In genomic region chrX:48945517-48946348, GRCh38 we compare ENCODE assay signal across 8 cellular contexts. TPM values are rescaled to one million over a fixed set of nuclear protein-coding genes. Genes with fewer than 3 reads are reported as not detected.
DNase-seq lines count a peak whose midpoint lies in the region; ATAC-seq and TF ChIP-seq lines count a peak whose summit lies in the region.

No MANE protein-coding gene starts in this region.

- TF ChIP-seq CTCF in heart left ventricle (IDR thresholded peaks at IDR 0.05), result peak; percentile 36 to 78 (median 61)

- peaks cover 0 to 6% of the 10 kb centered on the region in 2 donors for H3K27me3 Mint-ChIP-seq in CD8-positive, alpha-beta memory T cell
- H3K27me3 Mint-ChIP-seq in activated naive CD8-positive, alpha-beta T cell, result no peaks in the 10 kb centered on the region

- intact Hi-C loops in heart left ventricle (cut with DNase I), result no loop called here
- intact Hi-C loops in sciatic nerve (cut with DNase I), result no loop called here

- H3K9me3 ChIP-seq in CD8-positive, alpha-beta memory T cell (ENCODE audit: low read length), result no peaks in the 10 kb centered on the region
- H3K9me3 ChIP-seq in heart left ventricle, result no peaks in the 10 kb centered on the region

- WGBS in heart left ventricle, 4 donors, result 51 to 57% (median 55%) methylated on average over 8 of the region's 8 CpGs

- DNase-seq in CD8-positive, alpha-beta memory T cell, result peak; percentile 24 to 68 (median 53)
- DNase-seq in GM19240 (ENCODE audit: insufficient read length, low spot score) (peak; percentile 62), OCI-M1 (lab: John Stamatoyannopoulos, UW) (peak; percentile 68), heart left ventricle (peak in 4 of 5 donors; percentile 28 to 63 (median 38)), sciatic nerve (ENCODE audit: low spot score) (peak; percentile 63)

- H3K4me3 ChIP-seq in CD8-positive, alpha-beta memory T cell (ENCODE audit: low read length), result no peak overlapping the region
- no peak overlapping the region for H3K4me3 ChIP-seq in heart left ventricle

- peaks cover 0 to 31% (median 7%) of the 10 kb centered on the region in 3 donors for H3K36me3 Mint-ChIP-seq in CD8-positive, alpha-beta memory T cell
- H3K36me3 Mint-ChIP-seq in activated naive CD8-positive, alpha-beta T cell, result peaks cover 7% of the 10 kb centered on the region

- H3K4me1 Mint-ChIP-seq in CD8-positive, alpha-beta memory T cell, result peaks cover 47 to 65% (median 62%) of the 10 kb centered on the region in 3 donors
- H3K4me1 Mint-ChIP-seq in activated naive CD8-positive, alpha-beta T cell (ENCODE audit: low read depth), result peaks cover 49% of the 10 kb centered on the region

- no peaks in the 10 kb centered on the region for H3K36me3 ChIP-seq in CD8-positive, alpha-beta memory T cell (ENCODE audit: insufficient read depth, low read length)
- H3K36me3 ChIP-seq in heart left ventricle, result peaks cover 0 to 16% (median 11%) of the 10 kb centered on the region in 9 donors

- CTCF ChIA-PET in CD8-positive, alpha-beta memory T cell (lab: Charles Lee), result interaction anchor here (0.6 to 4.5 kb wide), 8 partner anchors 8 to 297 kb away, joined by 3 to 21 read pairs (median 7); partner anchors contain the start of genes OTUD5, PQBP1 and SLC35A2

- no peaks in the 10 kb centered on the region for H3K9me3 Mint-ChIP-seq in CD8-positive, alpha-beta memory T cell
- no peaks in the 10 kb centered on the region for H3K9me3 Mint-ChIP-seq in activated naive CD8-positive, alpha-beta T cell (ENCODE audit: low read depth)

- peaks cover 41% of the 10 kb centered on the region for H3K4me1 ChIP-seq in CD8-positive, alpha-beta memory T cell (ENCODE audit: insufficient read depth, low read length)
- peaks cover 0 to 17% (median 3%) of the 10 kb centered on the region in 12 donors for H3K4me1 ChIP-seq in heart left ventricle

- ATAC-seq in heart left ventricle, result peak in 3 of 4 donors; percentile 59 to 66 (median 63)
- peak; percentile 74 for ATAC-seq in sciatic nerve
- ATAC-seq in HG03095 (IDR thresholded peaks at IDR 0.05; ENCODE audit: unreplicated experiment), result no peak
- ATAC-seq in GM19023 (IDR thresholded peaks at IDR 0.05; ENCODE audit: unreplicated experiment), result no peak

- POLR2A ChIA-PET in CD8-positive, alpha-beta memory T cell (lab: Charles Lee), result interaction anchor here (0.7 to 0.9 kb wide), 2 partner anchors 28 to 29 kb away, joined by 5 to 9 read pairs; no protein-coding TSS in a partner anchor

- TF ChIP-seq POLR2A in heart left ventricle (IDR thresholded peaks at IDR 0.05), result no peak

- peak overlapping the region in 7 of 8 donors; percentile 22 to 92 (median 62) for H3K27ac Mint-ChIP-seq in CD8-positive, alpha-beta memory T cell
- H3K27ac Mint-ChIP-seq in activated naive CD8-positive, alpha-beta T cell, result peak overlapping the region; percentile 58

- H3K27me3 ChIP-seq in CD8-positive, alpha-beta memory T cell (ENCODE audit: insufficient read depth, low read length, poor library complexity, severe bottlenecking), result no peaks in the 10 kb centered on the region
- no peaks in the 10 kb centered on the region for H3K27me3 ChIP-seq in heart left ventricle

- peak overlapping the region in 2 of 7 donors; percentile 4 to 51 for H3K4me3 Mint-ChIP-seq in CD8-positive, alpha-beta memory T cell
- H3K4me3 Mint-ChIP-seq in activated naive CD8-positive, alpha-beta T cell, result no peak overlapping the region

- H3K27ac ChIP-seq in CD8-positive, alpha-beta memory T cell (ENCODE audit: low read depth, low read length), result no peak overlapping the region
- no peak overlapping the region for H3K27ac ChIP-seq in heart left ventricle

RNA-seq across cellular contexts. Expression of gene OTUD5, which starts 11.7 kb away (rescaled TPM):
- 10 to 100 TPM; 67.3 to 69.1 TPM for total RNA-seq in CD8-positive, alpha-beta memory T cell
- 47.5 TPM for polyA plus RNA-seq in CD8-positive, alpha-beta memory T cell
- total RNA-seq in heart left ventricle, result 10 to 100 TPM; 17.6 to 31.1 (median 24.6) TPM
- polyA plus RNA-seq in heart left ventricle, result 10 to 100 TPM; 17.2 to 32.7 TPM
- total RNA-seq in sciatic nerve, result 50.5 TPM

RNA-seq across cellular contexts. Expression of gene KCND1, which starts 25.9 kb away (rescaled TPM):
- total RNA-seq in CD8-positive, alpha-beta memory T cell, result 1 to 10 TPM in 1 of 2 experiments, under 1 TPM in 1; 0.72 to 1.1 TPM
- polyA plus RNA-seq in CD8-positive, alpha-beta memory T cell, result 0.06 TPM
- total RNA-seq in heart left ventricle, result 1 to 10 TPM in 3 of 9 donors, under 1 TPM in 6; 0.09 to 1.5 (median 0.50) TPM
- under 1 TPM; 0.19 to 0.29 TPM for polyA plus RNA-seq in heart left ventricle
- total RNA-seq in sciatic nerve, result 2.5 TPM

RNA-seq across cellular contexts. Expression of gene PIM2, which starts 26.9 kb away (rescaled TPM):
- total RNA-seq in CD8-positive, alpha-beta memory T cell, result 100 to 1,000 TPM; 269 to 273 TPM
- 212 TPM for polyA plus RNA-seq in CD8-positive, alpha-beta memory T cell
- 10 to 100 TPM in 2 of 9 donors, 1 to 10 TPM in 7; 2.3 to 13.3 (median 3.5) TPM for total RNA-seq in heart left ventricle
- polyA plus RNA-seq in heart left ventricle, result 1 to 10 TPM; 2.0 to 5.4 TPM
- total RNA-seq in sciatic nerve, result 10.8 TPM

RNA-seq across cellular contexts. Expression of gene SLC35A2, which starts 34.3 kb away (rescaled TPM):
- total RNA-seq in CD8-positive, alpha-beta memory T cell, result 10 to 100 TPM; 27.1 to 27.2 TPM
- 13.2 TPM for polyA plus RNA-seq in CD8-positive, alpha-beta memory T cell
- 10 to 100 TPM; 10.5 to 23.3 (median 14.4) TPM for total RNA-seq in heart left ventricle
- polyA plus RNA-seq in heart left ventricle, result 10 to 100 TPM in 1 of 2 donors, 1 to 10 TPM in 1; 6.1 to 28.5 TPM
- 19.2 TPM for total RNA-seq in sciatic nerve

RNA-seq across cellular contexts. Expression of gene PQBP1, which starts 48.0 kb away (rescaled TPM):
- total RNA-seq in CD8-positive, alpha-beta memory T cell, result 100 to 1,000 TPM; 101 to 106 TPM
- 83.5 TPM for polyA plus RNA-seq in CD8-positive, alpha-beta memory T cell
- 10 to 100 TPM; 45.3 to 67.0 (median 52.9) TPM for total RNA-seq in heart left ventricle
- polyA plus RNA-seq in heart left ventricle, result 10 to 100 TPM; 88.0 to 99.0 TPM
- total RNA-seq in sciatic nerve, result 51.2 TPM

Comparison
In these comparisons a context has a peak if more than half of its experiments do, and no peak if none do; other contexts are left out.
1. ATAC-seq: peak in heart left ventricle (3 of 4) and sciatic nerve (single experiment); none in HG03095 (single experiment) and GM19023 (single experiment).
2. RNA of gene PIM2, which starts 26.9 kb away (total RNA-seq): 269 to 273 TPM in CD8-positive, alpha-beta memory T cell; 10.8 TPM in sciatic nerve (single experiment) and 2.3 to 13.3 TPM in heart left ventricle; every median in the first group is over 10 times any median in the second.
3. Peak in every context shown above with its lines, with median percentiles within 50 percentile points of each other: DNase-seq.